15 cellular contexts compared by ENCODE assay signal in genomic region chr10:114547466-114547865, GRCh38.
A peak's percentile ranks its signal among the peaks of the same experiment; 100 is the strongest.
DNase-seq lines count a peak whose midpoint lies in the region; ATAC-seq and TF ChIP-seq lines count a peak whose summit lies in the region.
"Had no signal": no experiment of that assay in that cellular context is flagged by ENCODE, and none has a peak within 500 bp of the region (broad histone marks: within the 10 kb centered on the region; RNA-seq: fewer than 3 reads in every experiment).

No MANE protein-coding gene starts in this region.

- no peaks in the 10 kb centered on the region for H3K27me3 ChIP-seq in heart left ventricle
- H3K27me3 ChIP-seq in esophagus squamous epithelium: no peaks in the 10 kb centered on the region
- H3K27me3 ChIP-seq in effector memory CD4-positive, alpha-beta T cell (replicated peaks; ENCODE audit: control insufficient read depth, insufficient read depth, low read length, poor library complexity, severe bottlenecking): no peaks in the 10 kb centered on the region
- H3K27me3 ChIP-seq: right lobe of liver, testis had no signal

- no peaks in the 10 kb centered on the region for H3K9me3 Mint-ChIP-seq in stimulated activated naive B cell treated with anti-CD40 and anti-IgM and Interleukin-4, amounts not matched to agents 10 μg/mL and 1 μg/mL and 100 μg/mL, for 72 hours

- no peaks in the 10 kb centered on the region for H3K27me3 Mint-ChIP-seq in T-helper 17 cell
- H3K27me3 Mint-ChIP-seq in stimulated activated naive B cell treated with anti-CD40 and anti-IgM and Interleukin-4, amounts not matched to agents 10 μg/mL and 1 μg/mL and 100 μg/mL, for 72 hours: no peaks in the 10 kb centered on the region

- no peaks in the 10 kb centered on the region for H3K36me3 Mint-ChIP-seq in T-helper 17 cell (ENCODE audit: low read depth)
- H3K36me3 Mint-ChIP-seq in stimulated activated naive B cell treated with anti-CD40 and anti-IgM and Interleukin-4, amounts not matched to agents 10 μg/mL and 1 μg/mL and 100 μg/mL, for 72 hours: no peaks in the 10 kb centered on the region

- TF ChIP-seq POLR2A in heart left ventricle (IDR thresholded peaks at IDR 0.05) (no peak), esophagus squamous epithelium (IDR thresholded peaks at IDR 0.05) (no peak)

- H3K9me3 ChIP-seq in heart left ventricle: no peaks in the 10 kb centered on the region
- H3K9me3 ChIP-seq in T-helper 17 cell (ENCODE audit: control insufficient read depth, low read length, poor library complexity, severe bottlenecking): no peaks in the 10 kb centered on the region
- no peaks in the 10 kb centered on the region for H3K9me3 ChIP-seq in esophagus squamous epithelium
- no peaks in the 10 kb centered on the region for H3K9me3 ChIP-seq in effector memory CD4-positive, alpha-beta T cell (ENCODE audit: control insufficient read depth, low read length)
- H3K9me3 ChIP-seq: right lobe of liver, testis had no signal

- 52 to 81% (median 59%) methylated on average over 13 of the region's 13 CpGs for whole genome bisulfite sequencing in heart left ventricle, 4 donors
- 65 to 83% methylated on average over 9 to 12 of the region's 13 CpGs for WGBS in esophagus squamous epithelium, 2 donors

- H3K36me3 ChIP-seq in heart left ventricle (peaks cover 0 to 52% (median 32%) of the 10 kb centered on the region in 9 donors), esophagus squamous epithelium (peaks cover 0 to 31% (median 0%) of the 10 kb centered on the region in 3 donors)
- H3K36me3 ChIP-seq in effector memory CD4-positive, alpha-beta T cell (ENCODE audit: control insufficient read depth, insufficient read depth, low read length): no peaks in the 10 kb centered on the region

- H3K27ac ChIP-seq in heart left ventricle (peak overlapping the region in 9 of 12 donors; percentile 6 to 59 (median 35)), esophagus squamous epithelium (peak overlapping the region in 3 of 4 donors; percentile 25 to 90 (median 68))
- H3K27ac ChIP-seq in effector memory CD4-positive, alpha-beta T cell (ENCODE audit: insufficient read depth, low read length, poor library complexity, severe bottlenecking): no peak overlapping the region
- H3K27ac ChIP-seq: right lobe of liver, testis had no signal

- ATAC-seq in heart left ventricle (no peak), T-helper 17 cell (no peak), HG03039 (IDR thresholded peaks at IDR 0.05; ENCODE audit: unreplicated experiment) (no peak)
- no peak for ATAC-seq in stimulated activated naive B cell treated with anti-CD40 and anti-IgM and Interleukin-4, amounts not matched to agents 10 μg/mL and 1 μg/mL and 100 μg/mL, for 72 hours (replicated peaks)
- ATAC-seq: right lobe of liver had no signal

- intact Hi-C loops in heart left ventricle (cut with DNase I) (loop anchor here in 7 of 10 donors (5.0 to 10.0 kb wide), 5 partner anchors 70 to 245 kb away; no protein-coding TSS in a partner anchor), cardiac septum (cut with DNase I) (loop anchor here (10.0 kb wide), 1 partner anchor 243 kb away; no protein-coding TSS in a partner anchor), esophagus squamous epithelium (cut with DNase I) (loop anchor here (5.0 to 10.0 kb wide), 2 partner anchors 75 to 233 kb away; no protein-coding TSS in a partner anchor)

- no peak for TF ChIP-seq CTCF in heart left ventricle (IDR thresholded peaks at IDR 0.05)
- TF ChIP-seq CTCF in esophagus squamous epithelium (IDR thresholded peaks at IDR 0.05): no peak
- no peak for TF ChIP-seq CTCF in GM10266 (IDR thresholded peaks at IDR 0.05; ENCODE audit: control insufficient read depth, insufficient read depth, low read depth, missing control alignments)

- peaks cover 35% of the 10 kb centered on the region for H3K4me1 Mint-ChIP-seq in T-helper 17 cell
- peaks cover 28 to 48% of the 10 kb centered on the region in 2 donors for H3K4me1 Mint-ChIP-seq in stimulated activated naive B cell treated with anti-CD40 and anti-IgM and Interleukin-4, amounts not matched to agents 10 μg/mL and 1 μg/mL and 100 μg/mL, for 72 hours

- H3K4me3 ChIP-seq in heart left ventricle (no peak overlapping the region), esophagus squamous epithelium (no peak overlapping the region)
- no peak overlapping the region for H3K4me3 ChIP-seq in effector memory CD4-positive, alpha-beta T cell (ENCODE audit: insufficient read depth, low read depth, low read length, poor library complexity, severe bottlenecking)
- H3K4me3 ChIP-seq: right lobe of liver, testis had no signal

- H3K4me1 ChIP-seq in heart left ventricle (peaks cover 3 to 90% (median 48%) of the 10 kb centered on the region in 12 donors), esophagus squamous epithelium (peaks cover 23 to 79% (median 27%) of the 10 kb centered on the region in 3 donors)
- H3K4me1 ChIP-seq in effector memory CD4-positive, alpha-beta T cell (ENCODE audit: control insufficient read depth, insufficient read depth, low read length, poor library complexity, severe bottlenecking): peaks cover 29% of the 10 kb centered on the region

- H3K27ac Mint-ChIP-seq in T-helper 17 cell: peak overlapping the region; percentile 68
- peak overlapping the region; percentile 65 for H3K27ac Mint-ChIP-seq in stimulated activated naive B cell treated with anti-CD40 and anti-IgM and Interleukin-4, amounts not matched to agents 10 μg/mL and 1 μg/mL and 100 μg/mL, for 72 hours

- DNase-seq in heart left ventricle (peak in 1 of 5 donors; percentile 19), cardiac septum (ENCODE audit: low spot score) (no peak), T-helper 17 cell (no peak), esophagus squamous epithelium (lab: John Stamatoyannopoulos, UW) (no peak), GM10266 (ENCODE audit: extremely low spot score) (no peak)
- DNase-seq in stimulated activated naive B cell treated with anti-CD40 and anti-IgM and Interleukin-4, amounts not matched to agents 10 μg/mL and 1 μg/mL and 100 μg/mL, for 72 hours: no peak
- no peak for DNase-seq in effector memory CD4-positive, alpha-beta T cell
- DNase-seq: activated CD4-positive, alpha-beta T cell treated with anti-CD3 and anti-CD28 coated beads, Interleukin-2, amount 50 U/mL, for 48 hours; DMS153; H7; NCI-H1417 treated with DMSO at 0.1 percent for 48 hours; RPMI8226; testis had no signal

- H3K4me3 Mint-ChIP-seq in T-helper 17 cell: no peak overlapping the region
- H3K4me3 Mint-ChIP-seq in stimulated activated naive B cell treated with anti-CD40 and anti-IgM and Interleukin-4, amounts not matched to agents 10 μg/mL and 1 μg/mL and 100 μg/mL, for 72 hours: peak overlapping the region; percentile 70
